ENCODE assay signal across 17 cellular contexts in the genomic region with DNA sequence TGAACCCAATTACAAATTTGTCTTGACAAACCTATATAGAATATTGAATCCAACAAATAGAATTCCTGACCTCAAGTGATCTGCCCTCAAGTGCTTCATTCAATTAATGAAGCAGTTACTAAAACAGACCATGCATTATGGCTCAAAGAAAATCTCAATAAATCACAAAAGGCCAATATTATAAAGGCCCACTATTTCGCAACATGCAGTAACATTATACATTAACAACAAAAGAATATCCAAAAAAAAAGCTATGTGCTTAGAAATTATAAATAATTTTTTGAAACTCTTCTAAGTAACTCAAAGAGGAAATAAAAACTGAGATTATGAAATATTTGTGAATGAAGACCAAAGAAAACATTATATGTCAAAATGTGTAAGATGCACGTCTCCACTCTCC.
DNase-seq lines count a peak whose midpoint lies in the region; ATAC-seq, FAIRE-seq and TF ChIP-seq lines count a peak whose summit lies in the region.
"Had no signal": no experiment of that assay in that cellular context is flagged by ENCODE, and none has a peak within 500 bp of the region (broad histone marks: within the 10 kb centered on the region; RNA-seq: fewer than 3 reads in every experiment).

No MANE protein-coding gene starts in this region.

- H2BK15ac ChIP-seq in IMR-90 (ENCODE audit: low read depth, low read length), result no peak overlapping the region
- no peak overlapping the region for H2BK15ac ChIP-seq in H1 (ENCODE audit: low read length)

- H3K27me3 ChIP-seq in HCT116 (ENCODE audit: insufficient read depth, low read length) (no peaks in the 10 kb centered on the region), IMR-90 (ENCODE audit: control insufficient read depth, insufficient read depth, low read length) (no peaks in the 10 kb centered on the region; the same call in 1 of the 2 replicates), H1 (replicated peaks in 1 of 4; ENCODE audit: control insufficient read depth in 3 of 4, extremely low read depth in 1 of 4, insufficient read depth in 3 of 4, low read length in 3 of 4) (no peaks in the 10 kb centered on the region), pancreas (peaks cover 0 to 7% (median 0%) of the 10 kb centered on the region in 4 donors)
- H3K27me3 ChIP-seq: BE2C had no signal

- H3K9ac ChIP-seq in HCT116 (ENCODE audit: low read length), result no peak overlapping the region
- no peak overlapping the region for H3K9ac ChIP-seq in IMR-90 (ENCODE audit: low read depth, low read length)
- H3K9ac ChIP-seq in H1 (replicated peaks in 1 of 4; ENCODE audit: extremely low read depth in 1 of 4, low read depth in 3 of 4, low read length in 3 of 4), result no peak overlapping the region
- H3K9ac ChIP-seq: GM23248 had no signal

- H3K79me1 ChIP-seq in IMR-90 (ENCODE audit: low read depth in 1 of 2, low read length in 2 of 2) (no peaks in the 10 kb centered on the region), H1 (ENCODE audit: low read depth, low read length) (no peaks in the 10 kb centered on the region)

- no peak overlapping the region for H3K27ac ChIP-seq in HCT116 (ENCODE audit: low read depth, low read length)
- no peak overlapping the region for H3K27ac ChIP-seq in IMR-90 (ENCODE audit: insufficient read depth, low read length)
- H3K27ac ChIP-seq in H1 (ENCODE audit: low read depth, low read length), result no peak overlapping the region
- H3K27ac ChIP-seq in pancreas, result no peak overlapping the region
- H3K27ac ChIP-seq: C4-2B, GM23248 had no signal

- no peak overlapping the region for H2BK20ac ChIP-seq in IMR-90 (ENCODE audit: low read depth, low read length)
- H2BK20ac ChIP-seq in H1 (ENCODE audit: low read length), result no peak overlapping the region

- no peak overlapping the region for H3K4me3 ChIP-seq in HCT116 (replicated peaks in 1 of 2; ENCODE audit: low read depth in 1 of 2, low read length in 2 of 2)
- H3K4me3 ChIP-seq in IMR-90 (ENCODE audit: insufficient read depth, low read depth, low read length), result no peak overlapping the region
- H3K4me3 ChIP-seq in H1 (ENCODE audit: extremely low read depth in 1 of 4, insufficient read depth in 2 of 4, low read depth in 3 of 4, low read length in 4 of 4), result no peak overlapping the region
- H3K4me3 ChIP-seq in pancreas, result no peak overlapping the region
- H3K4me3 ChIP-seq: GM12878, GM23248 had no signal

- no peak for DNase-seq in HCT116 (ENCODE audit: low read depth, low spot score)
- no peak for DNase-seq in IMR-90
- no peak for DNase-seq in H1 (ENCODE audit: low read depth in 1 of 2, low spot score in 2 of 2)
- no peak for DNase-seq in pancreas
- no peak for DNase-seq in stimulated activated CD4-positive, alpha-beta T cell treated with anti-CD3 and anti-CD28 coated beads, Interleukin-4, amount 100 ng/mL, for 1 hour
- DNase-seq in GM19239 (ENCODE audit: insufficient read length, low spot score), result no peak
- no peak for DNase-seq in NCI-H446 (lab: John Stamatoyannopoulos, UW)
- DNase-seq: BE2C; CD4-positive, alpha-beta memory T cell; DMS79; GM23248; H9; KG1 had no signal

- H3K23ac ChIP-seq in IMR-90 (ENCODE audit: low read depth, low read length) (no peak overlapping the region), H1 (ENCODE audit: insufficient read length) (no peak overlapping the region)

- H2AK5ac ChIP-seq in IMR-90 (ENCODE audit: low read depth, low read length) (no peak overlapping the region), H1 (ENCODE audit: low read depth, low read length) (no peak overlapping the region)

- H2BK12ac ChIP-seq in H1 (ENCODE audit: low read depth, low read length), result no peak overlapping the region

- intact Hi-C loops in HCT116 (cut with micrococcal nuclease), result no loop called here
- intact Hi-C loops in IMR-90 (cut with micrococcal nuclease), result no loop called here
- intact Hi-C loops in pancreas (cut with DNase I), result no loop called here

- POLR2A ChIA-PET in HCT116 (lab: Charles Lee) (no interaction called here), IMR-90 (lab: Charles Lee; ENCODE audit: unreplicated experiment) (no interaction called here), H1 (lab: Charles Lee; ENCODE audit: partially characterized antibody) (no interaction called here)

- H3K14ac ChIP-seq in IMR-90 (replicated peaks; ENCODE audit: low read depth, low read length) (no peak overlapping the region), H1 (ENCODE audit: insufficient read length) (no peak overlapping the region)

- H3K9me2 ChIP-seq in HCT116 (ENCODE audit: insufficient read depth), result no peaks in the 10 kb centered on the region

- H3K9me3 ChIP-seq in HCT116 (ENCODE audit: control insufficient read depth in 1 of 2, insufficient read depth in 1 of 2, low read depth in 1 of 2, low read length in 2 of 2) (no peaks in the 10 kb centered on the region), IMR-90 (ENCODE audit: control insufficient read depth, insufficient read depth, low read length) (no peaks in the 10 kb centered on the region), H1 (ENCODE audit: insufficient read depth in 2 of 2, low read depth in 1 of 2, low read length in 1 of 2) (no peaks in the 10 kb centered on the region), pancreas (no peaks in the 10 kb centered on the region)
- H3K9me3 ChIP-seq: BE2C had no signal

- H3K79me2 ChIP-seq in HCT116 (ENCODE audit: insufficient read depth, low read length), result no peaks in the 10 kb centered on the region
- H3K79me2 ChIP-seq in H1 (ENCODE audit: control insufficient read depth in 1 of 2, insufficient read depth in 2 of 2, low read length in 2 of 2), result no peaks in the 10 kb centered on the region

- H3K9me1 ChIP-seq in IMR-90 (ENCODE audit: insufficient read depth, low read length), result no peaks in the 10 kb centered on the region

- no peak overlapping the region for H3K18ac ChIP-seq in IMR-90 (ENCODE audit: low read depth, low read length)
- H3K18ac ChIP-seq in H1 (ENCODE audit: extremely low read depth, low read length), result no peak overlapping the region

- no CpG with 5 or more reads among the region's 2 CpGs for WGBS in IMR-90 (ENCODE audit: extremely low coverage in 2 of 2, insufficient read length in 1 of 2), 2 experiments
- WGBS in H1 (ENCODE audit: extremely low coverage in 1 of 2, insufficient coverage in 1 of 2, insufficient read length in 1 of 2, insufficient replicate concordance in 2 of 2, low coverage in 1 of 2, low lambda C conversion rate in 2 of 2, missing lambda C conversion rate in 1 of 2), 2 experiments, result 89% methylated on average over 2 of the region's 2 CpGs; no CpG with 5 or more reads in 1 of the 2 experiments
- WGBS in pancreas, 2 donors, result 95 to 97% methylated on average over 2 of the region's 2 CpGs

- dilution Hi-C loops in IMR-90 (cut with HindIII; ENCODE audit: low sequenced_read_pairs, unreplicated experiment), result no loop called here

- FAIRE-seq in H1 (lab: Jason Lieb, UNC) (no peak), pancreas (lab: Jason Lieb, UNC) (peak; percentile 75), GM19239 (lab: Jason Lieb, UNC) (no peak)
- FAIRE-seq: A204.1, GM12878, GM18507 had no signal

- in situ Hi-C loops in IMR-90 (cut with MboI; ENCODE audit: low sequenced_read_pairs), result no loop called here

- H2AK9ac ChIP-seq in IMR-90 (replicated peaks; ENCODE audit: low read depth, low read length, poor library complexity), result no peak overlapping the region

- RAD21 ChIA-PET in HCT116 (lab: Charles Lee; ENCODE audit: low non-redundant PET in 1 of 2, low total read pairs in 2 of 2, uncharacterized antibody in 2 of 2, unreplicated experiment in 2 of 2), result no interaction called here

- ATAC-seq in HCT116 (no peak), IMR-90 (ENCODE audit: low read depth) (no peak), pancreas (no peak)
- ATAC-seq: GM12878 had no signal

- TF ChIP-seq RAD21 in HCT116 (IDR thresholded peaks at IDR 0.05; ENCODE audit: low read depth), result no peak
- TF ChIP-seq RAD21 in IMR-90 (IDR thresholded peaks at IDR 0.05; ENCODE audit: low read length), result no peak
- TF ChIP-seq RAD21 in H1 (IDR thresholded peaks at IDR 0.05 in 1 of 2, conservative IDR thresholded peaks at IDR 0.05 in 1 of 2; ENCODE audit: low read depth in 2 of 2, low read length in 2 of 2), result no peak

- TF ChIP-seq CTCF in HCT116 (IDR thresholded peaks at IDR 0.05 in 2 of 3, conservative IDR thresholded peaks at IDR 0.05 in 1 of 3; ENCODE audit: borderline replicate concordance in 1 of 3, insufficient read depth in 1 of 3, low read depth in 2 of 3, low read length in 2 of 3) (no peak), IMR-90 (conservative IDR thresholded peaks at IDR 0.05; ENCODE audit: low read depth, low read length) (no peak), H1 (IDR thresholded peaks at IDR 0.05; ENCODE audit: control extremely low read depth in 1 of 3, insufficient read depth in 1 of 3, low read depth in 1 of 3, low read length in 3 of 3) (no peak), pancreas (IDR thresholded peaks at IDR 0.05) (no peak)

- H3K4me1 ChIP-seq in HCT116 (ENCODE audit: control insufficient read depth in 1 of 2, insufficient read depth in 2 of 2, low read length in 2 of 2) (peaks cover 0 to 3% of the 10 kb centered on the region in 2 experiments; a peak in 1 of 4 replicates), IMR-90 (ENCODE audit: control insufficient read depth, insufficient read depth, low read length) (no peaks in the 10 kb centered on the region), H1 (replicated peaks in 1 of 4; ENCODE audit: control insufficient read depth in 3 of 4, insufficient read depth in 4 of 4, low read length in 3 of 4) (peaks cover 0 to 7% (median 0%) of the 10 kb centered on the region in 4 experiments; a peak in 3 of 7 replicates), pancreas (no peaks in the 10 kb centered on the region)
- H3K4me1 ChIP-seq: BE2C had no signal

- H3K4me2 ChIP-seq in HCT116 (ENCODE audit: low read length) (no peak overlapping the region), IMR-90 (ENCODE audit: low read depth, low read length) (no peak overlapping the region), H1 (ENCODE audit: insufficient read depth in 1 of 2, low read depth in 2 of 2, low read length in 2 of 2) (no peak overlapping the region)

- BruUV-seq in HCT116 (replicated peaks; lab: Mats Ljungman, UMichigan) (no TSS peak), IMR-90 (replicated peaks; lab: Mats Ljungman, UMichigan) (no TSS peak)

- H2BK120ac ChIP-seq in IMR-90 (ENCODE audit: low read depth, low read length) (no peak overlapping the region), H1 (replicated peaks; ENCODE audit: low read depth, low read length) (no peak overlapping the region)

- H4K8ac ChIP-seq in IMR-90 (ENCODE audit: low read depth in 2 of 2, low read length in 2 of 2), result no peak overlapping the region
- H4K8ac ChIP-seq in H1 (ENCODE audit: extremely low read depth, insufficient read depth, low read length), result no peak overlapping the region

- H4K91ac ChIP-seq in IMR-90 (ENCODE audit: insufficient read depth, low read depth, low read length) (no peak overlapping the region), H1 (replicated peaks; ENCODE audit: insufficient read length, low read length) (no peak overlapping the region)

- no peak overlapping the region for H2BK5ac ChIP-seq in IMR-90 (ENCODE audit: low read depth, low read length, poor library complexity, severe bottlenecking)
- H2BK5ac ChIP-seq in H1 (ENCODE audit: low read depth, low read length), result no peak overlapping the region

- no peak overlapping the region for H3K4ac ChIP-seq in IMR-90 (ENCODE audit: low read depth, low read length)
- H3K4ac ChIP-seq in H1 (replicated peaks; ENCODE audit: insufficient read length, low read depth, low read length), result no peak overlapping the region

- H3K56ac ChIP-seq in IMR-90 (ENCODE audit: extremely low read depth, insufficient read depth, low read length) (no peak overlapping the region), H1 (replicated peaks; ENCODE audit: insufficient read length, low read depth, low read length) (no peak overlapping the region)

- TF ChIP-seq EP300 in H1 (IDR thresholded peaks at IDR 0.05; ENCODE audit: borderline replicate concordance in 1 of 2, low read depth in 2 of 2, low read length in 2 of 2), result no peak

- CTCF ChIA-PET in HCT116 (lab: Charles Lee), result no interaction called here
- CTCF ChIA-PET in IMR-90 (lab: Yijun Ruan, JAX), result no interaction called here
- CTCF ChIA-PET in H1 (lab: Charles Lee; ENCODE audit: partially characterized antibody), result interaction anchor here (0.5 kb wide), 1 partner anchor 167 kb away, joined by 3 read pairs; no protein-coding TSS in a partner anchor

- no peaks in the 10 kb centered on the region for H4K20me1 ChIP-seq in HCT116 (ENCODE audit: insufficient read depth)
- no peaks in the 10 kb centered on the region for H4K20me1 ChIP-seq in IMR-90 (ENCODE audit: insufficient read depth, low read length)
- no peaks in the 10 kb centered on the region for H4K20me1 ChIP-seq in H1 (replicated peaks in 1 of 2; ENCODE audit: control insufficient read depth in 1 of 2, insufficient read depth in 2 of 2, low read length in 2 of 2)

- no peak overlapping the region for H4K5ac ChIP-seq in IMR-90 (ENCODE audit: low read depth, low read length)
- no peak overlapping the region for H4K5ac ChIP-seq in H1 (ENCODE audit: insufficient read length, low read depth, low read length)

- no peak for TF ChIP-seq POLR2A in HCT116 (IDR thresholded peaks at IDR 0.05; ENCODE audit: borderline replicate concordance, extremely low read depth, insufficient read depth, insufficient read length)
- TF ChIP-seq POLR2A in IMR-90 (IDR thresholded peaks at IDR 0.05; ENCODE audit: low read depth, low read length), result no peak
- no peak for TF ChIP-seq POLR2A in H1 (IDR thresholded peaks at IDR 0.05; ENCODE audit: control extremely low read depth in 1 of 2, low read depth in 2 of 2, low read length in 2 of 2)

- H3K23me2 ChIP-seq in H1 (ENCODE audit: low read depth, low read length), result no peaks in the 10 kb centered on the region

- H2AFZ ChIP-seq in HCT116 (ENCODE audit: low read depth, low read length, poor library complexity, severe bottlenecking) (peak overlapping the region; percentile 21), IMR-90 (replicated peaks; ENCODE audit: low read length, poor library complexity) (no peak overlapping the region), H1 (ENCODE audit: low read length) (no peak overlapping the region)
- H2AFZ ChIP-seq: GM23248 had no signal

- no peaks in the 10 kb centered on the region for H3K36me3 ChIP-seq in HCT116 (ENCODE audit: control insufficient read depth in 1 of 2, insufficient read depth in 2 of 2, low read length in 2 of 2)
- no peaks in the 10 kb centered on the region for H3K36me3 ChIP-seq in IMR-90 (ENCODE audit: control insufficient read depth, insufficient read depth, low read length)
- no peaks in the 10 kb centered on the region for H3K36me3 ChIP-seq in H1 (ENCODE audit: control insufficient read depth in 2 of 4, insufficient read depth in 4 of 4, low read length in 3 of 4)
- no peaks in the 10 kb centered on the region for H3K36me3 ChIP-seq in pancreas
- H3K36me3 ChIP-seq: BE2C had no signal

Comparison
In these comparisons a context has a peak if more than half of its experiments do, and no peak if none do; other contexts are left out.
1. Of the 16 proteins assayed by ChIP-seq in both H1 and HCT116: peak only in H1: CEBPB; only in HCT116: none; in both: none; in neither: 15.